Comparison of ENCODE assay signal across 13 cellular contexts in genomic region chr9:91818647-91819403, GRCh38.
"Had no signal": no experiment of that assay in that cellular context is flagged by ENCODE, and none has a peak within 500 bp of the region (broad histone marks: within the 10 kb centered on the region; RNA-seq: fewer than 3 reads in every experiment).

No MANE protein-coding gene starts in this region.

- H3K36me3 ChIP-seq: brain microvascular endothelial cell, SJCRH30 had no signal

- H3K9me3 ChIP-seq: SJCRH30 had no signal

- H3K27me3 ChIP-seq: brain microvascular endothelial cell had no signal

- H3K4me1 ChIP-seq: SJCRH30 had no signal

- ATAC-seq: activated T-cell treated with anti-CD3 and anti-CD28 coated beads, Interleukin-2, amount 50 U/mL, for 72 hours; effector memory CD8-positive, alpha-beta T cell; naive thymus-derived CD8-positive, alpha-beta T cell; T-helper 17 cell had no signal

- DNase-seq: activated CD4-positive, alpha-beta T cell treated with anti-CD3 and anti-CD28 coated beads, Interleukin-2, amount 10 ng/mL, durations not matched to agents 24 days and 14 days; activated CD4-positive, CD25-positive, alpha-beta regulatory T cell; activated CD8-positive, alpha-beta memory T cell treated with anti-CD3 and anti-CD28 coated beads, Interleukin-2, amount 50 U/mL, for 48 hours; activated naive CD8-positive, alpha-beta T cell treated with anti-CD3 and anti-CD28 coated beads for 36 hours; activated T-cell treated with anti-CD3 and anti-CD28 coated beads, Interleukin-2, amount 50 U/mL, for 72 hours; anterior cingulate cortex; brain microvascular endothelial cell; effector memory CD8-positive, alpha-beta T cell; mammary epithelial cell; naive thymus-derived CD8-positive, alpha-beta T cell; SJCRH30; stimulated activated CD4-positive, alpha-beta T cell treated with anti-CD3 and anti-CD28 coated beads, Interleukin-1b, Interleukin-23, amount 100 ng/mL, for 48 hours; T-helper 17 cell had no signal

- H3K27ac ChIP-seq: brain microvascular endothelial cell, SJCRH30 had no signal

- H3K4me3 ChIP-seq: SJCRH30 had no signal
